ENCODE assay signal across 16 cellular contexts in genomic region chr2:200677721-200678532, GRCh38.
DNase-seq lines count a peak whose midpoint lies in the region; ATAC-seq and TF ChIP-seq lines count a peak whose summit lies in the region.
"Had no signal": no experiment of that assay in that cellular context is flagged by ENCODE, and none has a peak within 500 bp of the region (broad histone marks: within the 10 kb centered on the region; RNA-seq: fewer than 3 reads in every experiment).

No MANE protein-coding gene starts in this region.

- H3K4me3 ChIP-seq in heart right ventricle (no peak overlapping the region), psoas muscle (no peak overlapping the region)
- H3K4me3 ChIP-seq: SK-N-MC had no signal

- no peak overlapping the region for H3K4me3 Mint-ChIP-seq in activated naive CD4-positive, alpha-beta T cell treated with anti-CD3 and anti-CD28 coated beads for 36 hours
- H3K4me3 Mint-ChIP-seq: activated CD4-positive, alpha-beta T cell treated with anti-CD3 and anti-CD28 coated beads for 36 hours; activated T-helper 17 cell treated with anti-CD3 and anti-CD28 coated beads, Interleukin-2, amount 50 U/mL, for 72 hours; CD8-positive, alpha-beta T cell; naive B cell; stimulated activated naive CD8-positive, alpha-beta T cell treated with anti-CD3 and anti-CD28 coated beads, Interleukin-15, amount 100 ng/mL, for 72 hours had no signal

- H3K27me3 ChIP-seq in heart right ventricle (no peaks in the 10 kb centered on the region), psoas muscle (ENCODE audit: insufficient read depth in 3 of 3, low read length in 2 of 3) (no peaks in the 10 kb centered on the region)

- H3K36me3 Mint-ChIP-seq in activated naive CD4-positive, alpha-beta T cell treated with anti-CD3 and anti-CD28 coated beads for 36 hours (ENCODE audit: low read depth) = no peaks in the 10 kb centered on the region
- H3K36me3 Mint-ChIP-seq: CD8-positive, alpha-beta T cell; naive B cell had no signal

- H3K27ac ChIP-seq in C4-2B = peak overlapping the region; percentile 81
- H3K27ac ChIP-seq in heart right ventricle = peak overlapping the region in 6 of 10 donors; percentile 11 to 56 (median 27)
- H3K27ac ChIP-seq in psoas muscle = no peak overlapping the region
- H3K27ac ChIP-seq: SK-N-MC had no signal

- WGBS in heart right ventricle, 2 donors = 25 to 52% methylated on average over 11 of the region's 11 CpGs
- WGBS in psoas muscle, 3 donors = 29 to 37% (median 32%) methylated on average over 11 of the region's 11 CpGs

- H3K4me1 ChIP-seq in heart right ventricle (peaks cover 0 to 19% (median 5%) of the 10 kb centered on the region in 9 donors), psoas muscle (no peaks in the 10 kb centered on the region)

- TF ChIP-seq CTCF in C4-2B (conservative IDR thresholded peaks at IDR 0.05) (peak; percentile 2; the same call in 1 of the 2 replicates), heart right ventricle (IDR thresholded peaks at IDR 0.05) (no peak), psoas muscle (IDR thresholded peaks at IDR 0.05) (no peak)

- peaks cover 4% of the 10 kb centered on the region for H3K27me3 Mint-ChIP-seq in activated naive CD4-positive, alpha-beta T cell treated with anti-CD3 and anti-CD28 coated beads for 36 hours (ENCODE audit: low read depth)
- H3K27me3 Mint-ChIP-seq: activated CD4-positive, alpha-beta T cell treated with anti-CD3 and anti-CD28 coated beads for 36 hours; stimulated activated naive CD8-positive, alpha-beta T cell treated with anti-CD3 and anti-CD28 coated beads, Interleukin-15, amount 100 ng/mL, for 72 hours had no signal

- no peaks in the 10 kb centered on the region for H3K9me3 ChIP-seq in heart right ventricle
- H3K9me3 ChIP-seq in psoas muscle = no peaks in the 10 kb centered on the region

- DNase-seq in amniotic epithelial cell (ENCODE audit: low read depth) (peak; percentile 79), heart right ventricle (no peak), psoas muscle (no peak), EL (no peak), NCI-H446 (lab: John Stamatoyannopoulos, UW) (no peak)
- no peak for DNase-seq in activated naive CD4-positive, alpha-beta T cell treated with anti-CD3 and anti-CD28 coated beads for 36 hours
- DNase-seq: activated CD4-positive, alpha-beta T cell treated with anti-CD3 and anti-CD28 coated beads for 36 hours; CD8-positive, alpha-beta T cell; MM.1S; naive B cell; NCI-H69; stimulated activated naive CD8-positive, alpha-beta T cell treated with anti-CD3 and anti-CD28 coated beads, Interleukin-15, amount 100 ng/mL, for 72 hours had no signal

- H3K36me3 ChIP-seq in heart right ventricle (no peaks in the 10 kb centered on the region), psoas muscle (ENCODE audit: insufficient read depth in 1 of 2, low read depth in 1 of 2) (no peaks in the 10 kb centered on the region)

- intact Hi-C loops in heart right ventricle (cut with DNase I) = no loop called here
- intact Hi-C loops in psoas muscle (cut with DNase I) = no loop called here
- intact Hi-C loops in activated naive CD4-positive, alpha-beta T cell treated with anti-CD3 and anti-CD28 coated beads for 36 hours (cut with micrococcal nuclease) = no loop called here

- CTCF ChIA-PET in activated naive CD4-positive, alpha-beta T cell treated with anti-CD3 and anti-CD28 coated beads for 36 hours (lab: Charles Lee) = no interaction called here

- peaks cover 8% of the 10 kb centered on the region for H3K4me1 Mint-ChIP-seq in activated naive CD4-positive, alpha-beta T cell treated with anti-CD3 and anti-CD28 coated beads for 36 hours (ENCODE audit: low read depth)
- H3K4me1 Mint-ChIP-seq: activated T-helper 17 cell treated with anti-CD3 and anti-CD28 coated beads, Interleukin-2, amount 50 U/mL, for 72 hours; naive B cell had no signal

- H3K9me3 Mint-ChIP-seq in activated naive CD4-positive, alpha-beta T cell treated with anti-CD3 and anti-CD28 coated beads for 36 hours = no peaks in the 10 kb centered on the region
- H3K9me3 Mint-ChIP-seq: activated T-helper 17 cell treated with anti-CD3 and anti-CD28 coated beads, Interleukin-2, amount 50 U/mL, for 72 hours; CD8-positive, alpha-beta T cell; naive B cell; stimulated activated naive CD8-positive, alpha-beta T cell treated with anti-CD3 and anti-CD28 coated beads, Interleukin-15, amount 100 ng/mL, for 72 hours had no signal

- peak in 6 of 8 donors; percentile 28 to 80 (median 60) for ATAC-seq in heart right ventricle
- peak in 3 of 4 donors; percentile 27 to 62 (median 42) for ATAC-seq in psoas muscle
- ATAC-seq in GM19023 (IDR thresholded peaks at IDR 0.05; ENCODE audit: unreplicated experiment) = no peak
- ATAC-seq: activated CD4-positive, alpha-beta T cell treated with anti-CD3 and anti-CD28 coated beads for 36 hours; activated T-helper 17 cell treated with anti-CD3 and anti-CD28 coated beads, Interleukin-2, amount 50 U/mL, for 72 hours; CD8-positive, alpha-beta T cell; stimulated activated naive CD8-positive, alpha-beta T cell treated with anti-CD3 and anti-CD28 coated beads, Interleukin-15, amount 100 ng/mL, for 72 hours had no signal

- H3K27ac Mint-ChIP-seq in activated naive CD4-positive, alpha-beta T cell treated with anti-CD3 and anti-CD28 coated beads for 36 hours = no peak overlapping the region
- H3K27ac Mint-ChIP-seq: activated CD4-positive, alpha-beta T cell treated with anti-CD3 and anti-CD28 coated beads for 36 hours; activated T-helper 17 cell treated with anti-CD3 and anti-CD28 coated beads, Interleukin-2, amount 50 U/mL, for 72 hours; CD8-positive, alpha-beta T cell; stimulated activated naive CD8-positive, alpha-beta T cell treated with anti-CD3 and anti-CD28 coated beads, Interleukin-15, amount 100 ng/mL, for 72 hours had no signal
